In the genomic region with DNA sequence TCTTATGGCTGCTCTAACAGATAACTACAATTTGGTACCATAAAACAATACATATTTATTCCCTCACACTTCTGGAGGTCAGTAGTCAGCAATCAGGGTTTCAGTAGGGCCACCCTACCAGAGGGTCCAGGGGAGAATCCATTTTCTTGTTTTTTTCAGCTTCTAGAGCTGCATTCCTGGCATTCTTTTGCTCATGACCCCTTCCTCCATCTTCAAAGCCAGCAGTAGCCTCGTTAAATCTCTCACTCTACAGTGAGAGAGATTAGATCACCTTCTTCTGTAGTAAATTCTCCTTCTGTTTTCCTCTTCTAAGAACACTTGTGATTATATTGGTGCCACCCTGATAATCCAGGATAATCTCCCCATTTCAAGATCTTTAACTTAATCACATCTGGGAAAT, we compare ENCODE assay signal across 20 cellular contexts.
DNase-seq lines count a peak whose midpoint lies in the region; ATAC-seq and TF ChIP-seq lines count a peak whose summit lies in the region.
"Had no signal": no experiment of that assay in that cellular context is flagged by ENCODE, and none has a peak within 500 bp of the region (broad histone marks: within the 10 kb centered on the region; RNA-seq: fewer than 3 reads in every experiment).

No MANE protein-coding gene starts in this region.

- ATAC-seq in natural killer cell, result no peak

- H3K9ac ChIP-seq in endodermal cell (ENCODE audit: extremely low read depth, low read length, poor library complexity, severe bottlenecking) (no peak overlapping the region), colonic mucosa (ENCODE audit: low read depth in 2 of 2, low read length in 2 of 2) (no peak overlapping the region)
- H3K9ac ChIP-seq: KMS-11, SK-N-SH had no signal

- no peak overlapping the region for H3K27ac ChIP-seq in endodermal cell (ENCODE audit: low read depth, low read length)
- H3K27ac ChIP-seq in colonic mucosa, result no peak overlapping the region
- H3K27ac ChIP-seq: KMS-11 had no signal

- no peak overlapping the region for H3K27ac Mint-ChIP-seq in endodermal cell
- H3K27ac Mint-ChIP-seq in natural killer cell, result no peak overlapping the region
- H3K27ac Mint-ChIP-seq: CD8-positive, alpha-beta memory T cell; HFFc6 had no signal

- peaks cover 85% of the 10 kb centered on the region for H3K27me3 ChIP-seq in endodermal cell (ENCODE audit: control insufficient read depth, insufficient read depth, low read length, poor library complexity, severe bottlenecking)
- H3K27me3 ChIP-seq in colonic mucosa, result no peaks in the 10 kb centered on the region

- H3K36me3 Mint-ChIP-seq in endodermal cell (ENCODE audit: low read depth) (no peaks in the 10 kb centered on the region), natural killer cell (no peaks in the 10 kb centered on the region)
- H3K36me3 Mint-ChIP-seq: CD8-positive, alpha-beta memory T cell had no signal

- peak; percentile 89 for DNase-seq in NCI-H82 (lab: John Stamatoyannopoulos, UW)
- peak; percentile 48 for DNase-seq in endodermal cell
- DNase-seq in left kidney (ENCODE audit: low read depth, low spot score), result peak; percentile 23
- DNase-seq in natural killer cell, result no peak
- no peak for DNase-seq in SIG-M5 (lab: John Stamatoyannopoulos, UW)
- DNase-seq in NCI-H1092 (lab: John Stamatoyannopoulos, UW), result no peak
- DNase-seq in colonic mucosa, result no peak
- DNase-seq: ACHN; C1 segment of cervical spinal cord; CD8-positive, alpha-beta memory T cell; HFFc6; NCI-H1436 treated with DMSO at 0.1 percent for 48 hours; NCI-H2029; NCI-H2171 treated with DMSO at 0.1 percent for 48 hours; NCI-H446; NCI-H69; NK-92 treated with Interleukin-12 subunit alpha and Interleukin-12 subunit beta, amount 100 ng/mL, for 24 hours; SHP77; SK-N-SH had no signal

- H3K9me3 Mint-ChIP-seq in endodermal cell (no peaks in the 10 kb centered on the region), natural killer cell (no peaks in the 10 kb centered on the region)

- H3K4me3 ChIP-seq in endodermal cell (ENCODE audit: low read length) (no peak overlapping the region), colonic mucosa (no peak overlapping the region)

- H3K9me3 ChIP-seq in endodermal cell (ENCODE audit: control insufficient read depth, low read length) (peaks cover 12% of the 10 kb centered on the region), colonic mucosa (no peaks in the 10 kb centered on the region)
- H3K9me3 ChIP-seq: SK-N-SH had no signal

- no peak for TF ChIP-seq CTCF in endodermal cell (conservative IDR thresholded peaks at IDR 0.05)
- no peak for TF ChIP-seq CTCF in natural killer cell (IDR thresholded peaks at IDR 0.05)
- TF ChIP-seq CTCF in colonic mucosa (IDR thresholded peaks at IDR 0.05), result no peak

- intact Hi-C loops in natural killer cell (cut with micrococcal nuclease), result no loop called here
- intact Hi-C loops in colonic mucosa (cut with DNase I), result no loop called here

- WGBS in endodermal cell (ENCODE audit: insufficient coverage in 1 of 2, insufficient read length in 1 of 2), 2 experiments, result 11 to 27% methylated on average over 1 of the region's 1 CpG

- no peaks in the 10 kb centered on the region for H3K36me3 ChIP-seq in endodermal cell (ENCODE audit: control insufficient read depth, insufficient read depth, low read length)
- no peaks in the 10 kb centered on the region for H3K36me3 ChIP-seq in colonic mucosa

- H3K27me3 Mint-ChIP-seq in endodermal cell (ENCODE audit: insufficient read depth) (peaks cover 68% of the 10 kb centered on the region), natural killer cell (ENCODE audit: low read depth in 2 of 2) (peaks cover 11 to 18% of the 10 kb centered on the region in 2 donors)

- H3K4me3 Mint-ChIP-seq in endodermal cell (no peak overlapping the region), natural killer cell (no peak overlapping the region)
- H3K4me3 Mint-ChIP-seq: CD8-positive, alpha-beta memory T cell; HFFc6 had no signal

- H3K4me1 ChIP-seq in endodermal cell (ENCODE audit: control insufficient read depth, insufficient read depth, low read length) (peaks cover 4% of the 10 kb centered on the region), colonic mucosa (no peaks in the 10 kb centered on the region)

- peaks cover 11% of the 10 kb centered on the region for H3K4me1 Mint-ChIP-seq in endodermal cell
- H3K4me1 Mint-ChIP-seq in natural killer cell, result peaks cover 0 to 12% of the 10 kb centered on the region in 2 donors
- H3K4me1 Mint-ChIP-seq: CD8-positive, alpha-beta memory T cell had no signal

Comparison
In these comparisons a context has a peak if more than half of its experiments do, and no peak if none do; other contexts are left out.
1. DNase-seq: peak in NCI-H82 (single experiment), endodermal cell (single experiment) and left kidney (single experiment); none in natural killer cell (single experiment), SIG-M5 (single experiment), NCI-H1092 (single experiment) and colonic mucosa (single experiment).